ENCODE assay signal across 17 cellular contexts in genomic region chr14:62168564-62169155, GRCh38.
A peak's percentile ranks its signal among the peaks of the same experiment; 100 is the strongest.
DNase-seq lines count a peak whose midpoint lies in the region; ATAC-seq and TF ChIP-seq lines count a peak whose summit lies in the region.
"Had no signal": no experiment of that assay in that cellular context is flagged by ENCODE, and none has a peak within 500 bp of the region (broad histone marks: within the 10 kb centered on the region; RNA-seq: fewer than 3 reads in every experiment).

No MANE protein-coding gene starts in this region.

- no peak for TF ChIP-seq POLR2A in HCT116 (IDR thresholded peaks at IDR 0.05; ENCODE audit: borderline replicate concordance, extremely low read depth, insufficient read depth, insufficient read length)

- H3K9me2 ChIP-seq in HCT116 (ENCODE audit: insufficient read depth) (no peaks in the 10 kb centered on the region), PC-3 (replicated peaks; ENCODE audit: low read length) (no peaks in the 10 kb centered on the region), PC-9 (ENCODE audit: insufficient read depth) (no peaks in the 10 kb centered on the region)

- POLR2A ChIA-PET in A673 (lab: Charles Lee; ENCODE audit: low non-redundant PET) (no interaction called here), HCT116 (lab: Charles Lee) (no interaction called here), PC-3 (lab: Charles Lee; ENCODE audit: unreplicated experiment) (interaction anchor here (0.7 kb wide), 1 partner anchor 1130 kb away, joined by 5 read pairs; no protein-coding TSS in a partner anchor), PC-9 (lab: Charles Lee; ENCODE audit: unreplicated experiment) (no interaction called here)

- H3K27me3 ChIP-seq in A673 (replicated peaks; ENCODE audit: insufficient read depth, low read depth, low read length, poor library complexity): no peaks in the 10 kb centered on the region
- no peaks in the 10 kb centered on the region; the same call in 1 of the 2 replicates for H3K27me3 ChIP-seq in HCT116 (ENCODE audit: insufficient read depth, low read length)
- peaks cover 40% of the 10 kb centered on the region; the same call in 1 of the 2 replicates for H3K27me3 ChIP-seq in PC-3 (ENCODE audit: low read length)
- H3K27me3 ChIP-seq in PC-9 (ENCODE audit: insufficient read depth, low read depth): peaks cover 8% of the 10 kb centered on the region; the same call in 1 of the 2 replicates

- H3K27ac ChIP-seq in A673 (ENCODE audit: low read depth, low read length, poor library complexity, severe bottlenecking): no peak overlapping the region
- H3K27ac ChIP-seq in HCT116 (ENCODE audit: low read depth, low read length): no peak overlapping the region
- no peak overlapping the region for H3K27ac ChIP-seq in PC-3 (ENCODE audit: low read length)
- H3K27ac ChIP-seq in PC-9: no peak overlapping the region
- H3K27ac ChIP-seq: RWPE1 had no signal

- H4K20me1 ChIP-seq in HCT116 (ENCODE audit: insufficient read depth): no peaks in the 10 kb centered on the region
- no peaks in the 10 kb centered on the region for H4K20me1 ChIP-seq in PC-3 (ENCODE audit: low read length)
- no peaks in the 10 kb centered on the region for H4K20me1 ChIP-seq in PC-9 (ENCODE audit: insufficient read depth)

- peak; percentile 17; the same call in 1 of the 2 replicates for TF ChIP-seq RAD21 in HCT116 (IDR thresholded peaks at IDR 0.05; ENCODE audit: low read depth)

- ATAC-seq in HCT116 (no peak), PC-3 (peak; percentile 39; the same call in 1 of the 2 replicates)
- ATAC-seq: activated CD4-positive, CD25-positive, alpha-beta regulatory T cell treated with anti-CD3 and anti-CD28 coated beads, Interleukin-2, amount 50 U/mL, for 24 hours; sciatic nerve had no signal

- H3K9me3 ChIP-seq in A673 (ENCODE audit: low read depth, low read length, poor library complexity, severe bottlenecking) (no peaks in the 10 kb centered on the region), HCT116 (ENCODE audit: control insufficient read depth in 1 of 2, insufficient read depth in 1 of 2, low read depth in 1 of 2, low read length in 2 of 2) (no peaks in the 10 kb centered on the region), PC-3 (ENCODE audit: low read length) (no peaks in the 10 kb centered on the region), PC-9 (ENCODE audit: insufficient read depth, low read depth) (no peaks in the 10 kb centered on the region)

- H2AFZ ChIP-seq in HCT116 (ENCODE audit: low read depth, low read length, poor library complexity, severe bottlenecking) (no peak overlapping the region), PC-3 (ENCODE audit: low read length) (no peak overlapping the region), PC-9 (no peak overlapping the region)

- H3K4me1 ChIP-seq in A673 (ENCODE audit: insufficient read depth, low read length, poor library complexity, severe bottlenecking) (peaks cover 5% of the 10 kb centered on the region), HCT116 (ENCODE audit: control insufficient read depth in 1 of 2, insufficient read depth in 2 of 2, low read length in 2 of 2) (no peaks in the 10 kb centered on the region), PC-3 (ENCODE audit: insufficient read depth, low read length) (no peaks in the 10 kb centered on the region), PC-9 (replicated peaks; ENCODE audit: insufficient read depth) (no peaks in the 10 kb centered on the region)

- H3K9ac ChIP-seq in HCT116 (ENCODE audit: low read length) (no peak overlapping the region), PC-3 (ENCODE audit: low read length) (no peak overlapping the region)

- H3F3A ChIP-seq in PC-3 (ENCODE audit: low read length, unreplicated experiment) (no peaks in the 10 kb centered on the region), PC-9 (ENCODE audit: insufficient read depth, low read depth) (no peaks in the 10 kb centered on the region)

- H3K79me2 ChIP-seq in HCT116 (ENCODE audit: insufficient read depth, low read length) (no peaks in the 10 kb centered on the region), PC-3 (ENCODE audit: low read length) (no peaks in the 10 kb centered on the region), PC-9 (ENCODE audit: low read depth) (no peaks in the 10 kb centered on the region)

- DNase-seq in A673 (ENCODE audit: low spot score) (peak; percentile 52), HCT116 (ENCODE audit: low read depth, low spot score) (no peak), PC-3 (peak; percentile 8), fibroblast of pulmonary artery (ENCODE audit: low read depth) (no peak), cerebellar cortex (ENCODE audit: low spot score) (no peak), cerebellum (ENCODE audit: low spot score) (no peak), PC-9 (no peak), NAMALWA (ENCODE audit: low spot score) (no peak)
- DNase-seq: activated CD8-positive, alpha-beta memory T cell treated with anti-CD3 and anti-CD28 coated beads, Interleukin-2, amount 50 U/mL, for 4 hours; activated naive CD4-positive, alpha-beta T cell treated with Interleukin-2 at 50 U/mL for 16 hours; AML-193; DMS153; foreskin melanocyte; stimulated activated CD4-positive, alpha-beta T cell treated with anti-CD3 and anti-CD28 coated beads, Interleukin-2, amount 100 ng/mL, for 48 hours had no signal

- TF ChIP-seq CTCF in A673 (conservative IDR thresholded peaks at IDR 0.05; ENCODE audit: low read depth, low read length): peak; percentile 49
- 0 out of 6 replicates have a peak, but pooled peaks of 1 of the 3 experiments have one; percentile 17 for TF ChIP-seq CTCF in HCT116 (IDR thresholded peaks at IDR 0.05 in 2 of 3, conservative IDR thresholded peaks at IDR 0.05 in 1 of 3; ENCODE audit: borderline replicate concordance in 1 of 3, insufficient read depth in 1 of 3, low read depth in 2 of 3, low read length in 2 of 3)
- peak; percentile 58 for TF ChIP-seq CTCF in PC-3 (conservative IDR thresholded peaks at IDR 0.05; ENCODE audit: low read depth, low read length)
- TF ChIP-seq CTCF in fibroblast of pulmonary artery (IDR thresholded peaks at IDR 0.05; ENCODE audit: low read length, missing control alignments): peak; percentile 13
- TF ChIP-seq CTCF in PC-9 (conservative IDR thresholded peaks at IDR 0.05): no peak; the same call in 1 of the 2 replicates

- no peak overlapping the region for H3K4me3 ChIP-seq in A673 (ENCODE audit: low read depth, low read length, poor library complexity, severe bottlenecking)
- H3K4me3 ChIP-seq in HCT116 (replicated peaks in 1 of 2; ENCODE audit: low read depth in 1 of 2, low read length in 2 of 2): no peak overlapping the region
- H3K4me3 ChIP-seq in PC-3 (ENCODE audit: low read length): no peak overlapping the region
- H3K4me3 ChIP-seq in fibroblast of pulmonary artery (replicated peaks; ENCODE audit: low read depth, low read length): no peak overlapping the region
- no peak overlapping the region for H3K4me3 ChIP-seq in PC-9

- no peak overlapping the region for H3K4me2 ChIP-seq in HCT116 (ENCODE audit: low read length)
- no peak overlapping the region for H3K4me2 ChIP-seq in PC-3 (ENCODE audit: low read length)
- H3K4me2 ChIP-seq in PC-9: no peak overlapping the region

- H3K36me3 ChIP-seq in A673 (ENCODE audit: insufficient read depth, low read length, poor library complexity, severe bottlenecking) (no peaks in the 10 kb centered on the region), HCT116 (ENCODE audit: control insufficient read depth in 1 of 2, insufficient read depth in 2 of 2, low read length in 2 of 2) (no peaks in the 10 kb centered on the region), PC-3 (ENCODE audit: low read depth, low read length) (no peaks in the 10 kb centered on the region), PC-9 (ENCODE audit: low read depth) (no peaks in the 10 kb centered on the region)

- BruUV-seq in A673 (replicated peaks; lab: Mats Ljungman, UMichigan) (no TSS peak), HCT116 (replicated peaks; lab: Mats Ljungman, UMichigan) (no TSS peak), PC-3 (replicated peaks; lab: Mats Ljungman, UMichigan) (no TSS peak), PC-9 (replicated peaks; lab: Mats Ljungman, UMichigan) (no TSS peak)

- CTCF ChIA-PET in A673 (lab: Charles Lee): interaction anchor here (1.3 kb wide), 1 partner anchor 1035 kb away, joined by 4 read pairs; the partner anchor contains the start of gene RHOJ
- CTCF ChIA-PET in HCT116 (lab: Charles Lee): interaction anchor here (0.6 to 1.3 kb wide), 2 partner anchors 11 to 742 kb away, joined by 3 read pairs; no protein-coding TSS in a partner anchor
- CTCF ChIA-PET in PC-3 (lab: Charles Lee): interaction anchor here (1.1 to 1.6 kb wide), 2 partner anchors 10 to 871 kb away, joined by 4 to 7 read pairs; no protein-coding TSS in a partner anchor
- CTCF ChIA-PET in PC-9 (lab: Charles Lee): no interaction called here

- intact Hi-C loops in A673 (cut with micrococcal nuclease; ENCODE audit: unreplicated experiment) (loop anchor here (10.0 kb wide), 1 partner anchor 1206 kb away; no protein-coding TSS in a partner anchor), HCT116 (cut with micrococcal nuclease) (no loop called here), PC-3 (cut with micrococcal nuclease) (loop anchor here (5.0 to 10.0 kb wide), 2 partner anchors 1204 to 1606 kb away; no protein-coding TSS in a partner anchor), PC-9 (cut with micrococcal nuclease; ENCODE audit: unreplicated experiment) (no loop called here)

- RAD21 ChIA-PET in HCT116 (lab: Charles Lee; ENCODE audit: low non-redundant PET in 1 of 2, low total read pairs in 2 of 2, uncharacterized antibody in 2 of 2, unreplicated experiment in 2 of 2): no interaction called here

TF ChIP-seq in HCT116, 20 proteins besides CTCF, POLR2A, EP300 and RAD21 (continues in another document):
- TF ChIP-seq ZNF274 (IDR thresholded peaks at IDR 0.05; ENCODE audit: low read depth, low read length) (no peak), TCF7L2 (IDR thresholded peaks at IDR 0.05; ENCODE audit: borderline replicate concordance, extremely low read depth, insufficient read depth, insufficient read length) (no peak), ELF1 (IDR thresholded peaks at IDR 0.05; ENCODE audit: borderline replicate concordance, low read depth) (no peak), MAX (IDR thresholded peaks at IDR 0.05) (no peak), SRF (IDR thresholded peaks at IDR 0.05; ENCODE audit: low read depth) (no peak), ATF3 (IDR thresholded peaks at IDR 0.05) (no peak), CBX3 (IDR thresholded peaks at IDR 0.05; ENCODE audit: low read depth) (no peak)

Comparison
In these comparisons a context has a peak if more than half of its experiments do, and no peak if none do; other contexts are left out.
1. DNase-seq: peak in A673 (single experiment) and PC-3 (single experiment); none in HCT116 (single experiment), fibroblast of pulmonary artery (single experiment), cerebellar cortex (single experiment), cerebellum (single experiment), PC-9 (0 of 2) and NAMALWA (single experiment).
2. intact Hi-C loops: an anchor here in A673 (10.0 kb wide) and PC-3 (5.0 to 10.0 kb wide); none called in HCT116 and PC-9.